In genomic region chr11:14583252-14584105, GRCh38 we compare ENCODE assay signal across 13 cellular contexts.
DNase-seq lines count a peak whose midpoint lies in the region; ATAC-seq, FAIRE-seq and TF ChIP-seq lines count a peak whose summit lies in the region.
"Had no signal": no experiment of that assay in that cellular context is flagged by ENCODE, and none has a peak within 500 bp of the region (broad histone marks: within the 10 kb centered on the region; RNA-seq: fewer than 3 reads in every experiment).

No MANE protein-coding gene starts in this region.

- H3K36me3 ChIP-seq in Peyer's patch (no peaks in the 10 kb centered on the region), heart right ventricle (no peaks in the 10 kb centered on the region)
- H3K36me3 ChIP-seq: SJSA1 had no signal

- H3K27me3 ChIP-seq in Peyer's patch (no peaks in the 10 kb centered on the region), heart right ventricle (no peaks in the 10 kb centered on the region)
- H3K27me3 ChIP-seq: BLaER1 treated with 17β-estradiol and CSF1 and Interleukin-3, amounts not matched to agents 10 nM and 100 nM had no signal

- intact Hi-C loops in heart right ventricle (cut with DNase I), result loop anchor here in 1 of 10 donors (5.0 kb wide), 1 partner anchor 41 kb away; no protein-coding TSS in a partner anchor

- peak overlapping the region; percentile 25 for H3K4me3 Mint-ChIP-seq in progenitor cell of endocrine pancreas (ENCODE audit: low read depth)
- H3K4me3 Mint-ChIP-seq: activated B cell treated with CpG ODN at 0.5 μM for 24 hours; activated T-cell treated with anti-CD3 and anti-CD28 coated beads, Interleukin-2, amount 50 U/mL, for 4 hours had no signal

- H3K9me3 Mint-ChIP-seq in progenitor cell of endocrine pancreas (ENCODE audit: low read depth), result no peaks in the 10 kb centered on the region
- H3K9me3 Mint-ChIP-seq: activated B cell treated with CpG ODN at 0.5 μM for 24 hours had no signal

- H3K27me3 Mint-ChIP-seq in progenitor cell of endocrine pancreas, result no peaks in the 10 kb centered on the region

- TF ChIP-seq CTCF in Peyer's patch (IDR thresholded peaks at IDR 0.05) (no peak), heart right ventricle (IDR thresholded peaks at IDR 0.05) (no peak), progenitor cell of endocrine pancreas (IDR thresholded peaks at IDR 0.05; ENCODE audit: unreplicated experiment) (no peak)

- peak overlapping the region; percentile 80 for H3K27ac Mint-ChIP-seq in progenitor cell of endocrine pancreas
- H3K27ac Mint-ChIP-seq: activated B cell treated with CpG ODN at 0.5 μM for 24 hours had no signal

- no peak for DNase-seq in GM12892 (ENCODE audit: insufficient read length)
- peak in 2 of 3 donors; percentile 53 to 55 for DNase-seq in Peyer's patch
- DNase-seq in heart right ventricle, result peak; percentile 29 to 34
- peak; percentile 32 for DNase-seq in progenitor cell of endocrine pancreas (ENCODE audit: low spot score, unreplicated experiment)
- DNase-seq in stimulated activated CD4-positive, alpha-beta T cell treated with anti-CD3 and anti-CD28 coated beads, Interleukin-4, amount 100 ng/mL, for 4 hours, result no peak
- DNase-seq in DMS153 (lab: John Stamatoyannopoulos, UW), result no peak
- DNase-seq: activated B cell treated with CpG ODN at 0.5 μM for 24 hours; activated T-cell treated with anti-CD3 and anti-CD28 coated beads, Interleukin-2, amount 50 U/mL, for 4 hours; NCI-H510A had no signal

- H3K27ac ChIP-seq in Peyer's patch (peak overlapping the region in 3 of 4 donors; percentile 35 to 73 (median 57)), heart right ventricle (peak overlapping the region in 4 of 10 donors; percentile 11 to 54 (median 32))
- H3K27ac ChIP-seq: SJSA1 had no signal

- ATAC-seq in heart right ventricle (peak in 7 of 8 donors; percentile 53 to 80 (median 73)), GM18867 (IDR thresholded peaks at IDR 0.05; ENCODE audit: unreplicated experiment) (no peak), HG02798 (IDR thresholded peaks at IDR 0.05; ENCODE audit: poor library complexity, unreplicated experiment) (no peak)
- ATAC-seq: activated T-cell treated with anti-CD3 and anti-CD28 coated beads, Interleukin-2, amount 50 U/mL, for 4 hours had no signal

- peaks cover 23% of the 10 kb centered on the region for H3K4me1 Mint-ChIP-seq in progenitor cell of endocrine pancreas (ENCODE audit: low read depth)

- H3K36me3 Mint-ChIP-seq in progenitor cell of endocrine pancreas (ENCODE audit: insufficient read depth), result peaks cover 2% of the 10 kb centered on the region

- H3K4me1 ChIP-seq in Peyer's patch, result peaks cover 0 to 19% (median 3%) of the 10 kb centered on the region in 4 donors
- peaks cover 0 to 20% (median 7%) of the 10 kb centered on the region in 9 donors for H3K4me1 ChIP-seq in heart right ventricle
- H3K4me1 ChIP-seq: SJSA1 had no signal

- peak; percentile 17 for FAIRE-seq in GM12892 (lab: Jason Lieb, UNC)

- H3K4me3 ChIP-seq in Peyer's patch, result no peak overlapping the region
- H3K4me3 ChIP-seq in heart right ventricle, result no peak overlapping the region
- H3K4me3 ChIP-seq: BLaER1 treated with 17β-estradiol and CSF1 and Interleukin-3, amounts not matched to agents 10 nM and 100 nM; SJSA1 had no signal

- no peaks in the 10 kb centered on the region for H3K9me3 ChIP-seq in Peyer's patch
- no peaks in the 10 kb centered on the region for H3K9me3 ChIP-seq in heart right ventricle
- H3K9me3 ChIP-seq: SJSA1 had no signal

- TF ChIP-seq POLR2A in GM12892 (IDR thresholded peaks at IDR 0.05; ENCODE audit: low read depth, low read length) (no peak), Peyer's patch (IDR thresholded peaks at IDR 0.05) (no peak)

- 67 to 74% methylated on average over 9 of the region's 9 CpGs for WGBS in heart right ventricle, 2 donors

Comparison
In these comparisons a context has a peak if more than half of its experiments do, and no peak if none do; other contexts are left out.
1. DNase-seq: peak in Peyer's patch (2 of 3), heart right ventricle (2 of 2) and progenitor cell of endocrine pancreas (single experiment); none in GM12892 (single experiment), stimulated activated CD4-positive, alpha-beta T cell treated with anti-CD3 and anti-CD28 coated beads, Interleukin-4, amount 100 ng/mL, for 4 hours (0 of 2) and DMS153 (single experiment).
2. ATAC-seq: peak in heart right ventricle (7 of 8); none in GM18867 (single experiment) and HG02798 (single experiment).